Comparison of ENCODE assay signal across 22 cellular contexts in the genomic region with DNA sequence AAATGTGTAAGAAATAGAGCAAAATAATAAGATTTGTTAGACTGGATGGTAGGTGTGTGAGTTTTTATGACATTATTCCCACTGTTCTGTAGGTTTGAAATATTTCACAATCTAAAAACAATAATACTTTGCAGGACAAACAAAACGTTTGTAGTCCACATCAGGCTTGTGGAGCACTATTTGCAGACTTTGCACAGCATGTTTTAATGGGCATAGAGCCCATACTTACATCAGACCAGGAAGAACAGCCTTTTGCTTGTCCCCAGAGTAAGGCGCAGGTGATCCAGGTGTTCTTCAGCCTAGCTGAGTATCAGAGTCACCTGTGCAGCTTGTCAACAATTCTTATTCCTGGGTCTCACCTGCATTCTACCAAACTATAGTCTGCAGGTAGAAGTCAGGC. TPM values are rescaled to one million over a fixed set of nuclear protein-coding genes. Genes with fewer than 3 reads are reported as not detected.
DNase-seq lines count a peak whose midpoint lies in the region; ATAC-seq and TF ChIP-seq lines count a peak whose summit lies in the region.
"Had no signal": no experiment of that assay in that cellular context is flagged by ENCODE, and none has a peak within 500 bp of the region (broad histone marks: within the 10 kb centered on the region; RNA-seq: fewer than 3 reads in every experiment).

No MANE protein-coding gene starts in this region.

- H3K27ac Mint-ChIP-seq in activated CD8-positive, alpha-beta T cell treated with anti-CD3 and anti-CD28 coated beads, Interleukin-2, amount 10 ng/mL, durations not matched to agents 7 days and 5 days, result no peak overlapping the region
- H3K27ac Mint-ChIP-seq: activated naive CD4-positive, alpha-beta T cell treated with anti-CD3 and anti-CD28 coated beads, Interleukin-2, amount 50 U/mL, for 72 hours; stimulated activated effector memory CD8-positive, alpha-beta T cell treated with anti-CD3 and anti-CD28 coated beads, Interleukin-12 subunit alpha, Interleukin-12 subunit beta, amount 100 ng/mL, for 72 hours; T-helper 2 cell treated with Interferon-gamma antibody and Interleukin-4, amounts not matched to agents 5 μg/mL and 100 μg/mL, for 36 hours had no signal

- H3K36me3 ChIP-seq in colonic mucosa (no peaks in the 10 kb centered on the region), mucosa of descending colon (ENCODE audit: low read depth) (no peaks in the 10 kb centered on the region)
- H3K36me3 ChIP-seq: BLaER1, spleen had no signal

- H3K4me1 ChIP-seq in colonic mucosa (no peaks in the 10 kb centered on the region), mucosa of descending colon (ENCODE audit: low read depth) (no peaks in the 10 kb centered on the region)
- H3K4me1 ChIP-seq: spleen had no signal

- TF ChIP-seq CTCF in colonic mucosa (IDR thresholded peaks at IDR 0.05) (no peak), mucosa of descending colon (IDR thresholded peaks at IDR 0.05) (no peak)

- intact Hi-C loops in colonic mucosa (cut with DNase I) (loop anchor here (5.0 kb wide), 1 partner anchor 81 kb away; no protein-coding TSS in a partner anchor), mucosa of descending colon (cut with DNase I, micrococcal nuclease) (no loop called here)

- peaks cover 5% of the 10 kb centered on the region for H3K36me3 Mint-ChIP-seq in activated CD8-positive, alpha-beta T cell treated with anti-CD3 and anti-CD28 coated beads, Interleukin-2, amount 10 ng/mL, durations not matched to agents 7 days and 5 days (ENCODE audit: low read depth)
- H3K36me3 Mint-ChIP-seq: stimulated activated effector memory CD8-positive, alpha-beta T cell treated with anti-CD3 and anti-CD28 coated beads, Interleukin-12 subunit alpha, Interleukin-12 subunit beta, amount 100 ng/mL, for 72 hours had no signal

- ATAC-seq in mucosa of descending colon, result peak; percentile 100
- no peak for ATAC-seq in activated CD8-positive, alpha-beta T cell treated with anti-CD3 and anti-CD28 coated beads, Interleukin-2, amount 10 ng/mL, durations not matched to agents 7 days and 5 days
- ATAC-seq: activated naive CD4-positive, alpha-beta T cell treated with anti-CD3 and anti-CD28 coated beads, Interleukin-2, amount 50 U/mL, for 72 hours; stimulated activated effector memory CD8-positive, alpha-beta T cell treated with anti-CD3 and anti-CD28 coated beads, Interleukin-12 subunit alpha, Interleukin-12 subunit beta, amount 100 ng/mL, for 72 hours had no signal

- POLR2A ChIA-PET in activated CD8-positive, alpha-beta T cell treated with anti-CD3 and anti-CD28 coated beads, Interleukin-2, amount 10 ng/mL, durations not matched to agents 7 days and 5 days (lab: Charles Lee), result no interaction called here

- H3K27me3 Mint-ChIP-seq in activated CD8-positive, alpha-beta T cell treated with anti-CD3 and anti-CD28 coated beads, Interleukin-2, amount 10 ng/mL, durations not matched to agents 7 days and 5 days (ENCODE audit: low read depth), result peaks cover 2% of the 10 kb centered on the region
- H3K27me3 Mint-ChIP-seq: naive B cell had no signal

- peak; percentile 50 for DNase-seq in COLO668 (lab: John Stamatoyannopoulos, UW; ENCODE audit: unreplicated experiment)
- DNase-seq in NCI-H2029 treated with DMSO at 0.1 percent for 48 hours (lab: John Stamatoyannopoulos, UW), result peak; percentile 88
- peak; percentile 71 for DNase-seq in colonic mucosa
- peak in 1 of 3 donors; percentile 69 for DNase-seq in mucosa of descending colon
- no peak for DNase-seq in OCI-M1 (lab: John Stamatoyannopoulos, UW)
- no peak for DNase-seq in activated CD8-positive, alpha-beta T cell treated with anti-CD3 and anti-CD28 coated beads, Interleukin-2, amount 10 ng/mL, durations not matched to agents 7 days and 5 days
- no peak for DNase-seq in stimulated activated naive CD4-positive, alpha-beta T cell treated with Interleukin-2 at 50 U/mL for 16 hours (lab: John Stamatoyannopoulos, UW)
- DNase-seq in SIG-M5 (lab: John Stamatoyannopoulos, UW), result no peak
- DNase-seq: ACHN; activated CD4-positive, alpha-beta T cell treated with anti-CD3 and anti-CD28 coated beads, Interleukin-2, amount 50 U/mL, for 1 hour; anterior cingulate cortex; central memory CD4-positive, alpha-beta T cell; naive B cell; NCI-H1417; NCI-H748 treated with DMSO at 0.1 percent for 48 hours; retina; spleen; stimulated activated CD4-positive, alpha-beta T cell treated with anti-CD3 and anti-CD28 coated beads, Interleukin-2, amount 100 ng/mL, for 48 hours had no signal

- no peak overlapping the region for H3K9ac ChIP-seq in colonic mucosa (ENCODE audit: low read depth in 2 of 2, low read length in 2 of 2)
- H3K9ac ChIP-seq: BLaER1 had no signal

- H3K9me3 Mint-ChIP-seq in activated CD8-positive, alpha-beta T cell treated with anti-CD3 and anti-CD28 coated beads, Interleukin-2, amount 10 ng/mL, durations not matched to agents 7 days and 5 days (ENCODE audit: insufficient read depth), result peaks cover 5% of the 10 kb centered on the region

- H3K4me3 ChIP-seq in colonic mucosa, result no peak overlapping the region
- H3K4me3 ChIP-seq in mucosa of descending colon, result no peak overlapping the region
- H3K4me3 ChIP-seq: BLaER1, spleen had no signal

- H3K4me1 Mint-ChIP-seq in activated CD8-positive, alpha-beta T cell treated with anti-CD3 and anti-CD28 coated beads, Interleukin-2, amount 10 ng/mL, durations not matched to agents 7 days and 5 days (ENCODE audit: low read depth), result peaks cover 4% of the 10 kb centered on the region
- H3K4me1 Mint-ChIP-seq: naive B cell had no signal

- H3K27me3 ChIP-seq in colonic mucosa, result no peaks in the 10 kb centered on the region
- H3K27me3 ChIP-seq: BLaER1, spleen had no signal

- H3K4me3 Mint-ChIP-seq in activated CD8-positive, alpha-beta T cell treated with anti-CD3 and anti-CD28 coated beads, Interleukin-2, amount 10 ng/mL, durations not matched to agents 7 days and 5 days, result no peak overlapping the region
- H3K4me3 Mint-ChIP-seq: naive B cell; stimulated activated effector memory CD8-positive, alpha-beta T cell treated with anti-CD3 and anti-CD28 coated beads, Interleukin-12 subunit alpha, Interleukin-12 subunit beta, amount 100 ng/mL, for 72 hours; T-helper 2 cell treated with Interferon-gamma antibody and Interleukin-4, amounts not matched to agents 5 μg/mL and 100 μg/mL, for 36 hours had no signal

- no peak overlapping the region for H3K27ac ChIP-seq in colonic mucosa
- H3K27ac ChIP-seq: BLaER1, spleen had no signal

- CTCF ChIA-PET in activated CD8-positive, alpha-beta T cell treated with anti-CD3 and anti-CD28 coated beads, Interleukin-2, amount 10 ng/mL, durations not matched to agents 7 days and 5 days (lab: Charles Lee), result no interaction called here

- no peaks in the 10 kb centered on the region for H3K9me3 ChIP-seq in colonic mucosa
- H3K9me3 ChIP-seq in mucosa of descending colon, result peaks cover 11% of the 10 kb centered on the region

RNA-seq across cellular contexts. Expression of gene STK39, which starts 9.1 kb away (rescaled TPM):
- total RNA-seq in colonic mucosa (10 to 100 TPM; 35.9 to 41.2 TPM), mucosa of descending colon (10 to 100 TPM; 36.4 to 57.5 (median 52.5) TPM)
- total RNA-seq in activated CD8-positive, alpha-beta T cell treated with anti-CD3 and anti-CD28 coated beads, Interleukin-2, amount 10 ng/mL, durations not matched to agents 7 days and 5 days, result 10 to 100 TPM; 33.4 to 34.8 TPM

Comparison
In these comparisons a context has a peak if more than half of its experiments do, and no peak if none do; other contexts are left out.
1. DNase-seq: peak in COLO668 (single experiment), NCI-H2029 treated with DMSO at 0.1 percent for 48 hours (single experiment) and colonic mucosa (single experiment); none in OCI-M1 (single experiment), activated CD8-positive, alpha-beta T cell treated with anti-CD3 and anti-CD28 coated beads, Interleukin-2, amount 10 ng/mL, durations not matched to agents 7 days and 5 days (single experiment), stimulated activated naive CD4-positive, alpha-beta T cell treated with Interleukin-2 at 50 U/mL for 16 hours (single experiment) and SIG-M5 (single experiment).